ENCODE assay signal across 1 cellular context in genomic region chr14:102256691-102257090, GRCh38.
TF ChIP-seq lines count a peak whose summit lies in the region.

No MANE protein-coding gene starts in this region.

TF ChIP-seq in IMR-90, 13 proteins besides CTCF, POLR2A, EP300 and RAD21 (continued from another document):
- TF ChIP-seq MAZ (IDR thresholded peaks at IDR 0.05; ENCODE audit: borderline replicate concordance, low read depth, low read length) (no peak), CEBPB (IDR thresholded peaks at IDR 0.05; ENCODE audit: low read depth, low read length) (no peak), FOS (IDR thresholded peaks at IDR 0.05; ENCODE audit: low read depth, low read length) (no peak), MXI1 (IDR thresholded peaks at IDR 0.05; ENCODE audit: borderline replicate concordance, low read depth, low read length) (no peak), RFX5 (IDR thresholded peaks at IDR 0.05; ENCODE audit: low read depth, low read length) (no peak), MAFK (IDR thresholded peaks at IDR 0.05; ENCODE audit: low read depth, low read length) (no peak), RCOR1 (IDR thresholded peaks at IDR 0.05; ENCODE audit: insufficient replicate concordance, low read length) (no peak), CHD1 (IDR thresholded peaks at IDR 0.05; ENCODE audit: low read depth, low read length) (no peak), SMC3 (IDR thresholded peaks at IDR 0.05; ENCODE audit: low read depth, low read length) (no peak), BHLHE40 (IDR thresholded peaks at IDR 0.05; ENCODE audit: low read depth, low read length) (no peak)
- TF ChIP-seq, protein P1, sequence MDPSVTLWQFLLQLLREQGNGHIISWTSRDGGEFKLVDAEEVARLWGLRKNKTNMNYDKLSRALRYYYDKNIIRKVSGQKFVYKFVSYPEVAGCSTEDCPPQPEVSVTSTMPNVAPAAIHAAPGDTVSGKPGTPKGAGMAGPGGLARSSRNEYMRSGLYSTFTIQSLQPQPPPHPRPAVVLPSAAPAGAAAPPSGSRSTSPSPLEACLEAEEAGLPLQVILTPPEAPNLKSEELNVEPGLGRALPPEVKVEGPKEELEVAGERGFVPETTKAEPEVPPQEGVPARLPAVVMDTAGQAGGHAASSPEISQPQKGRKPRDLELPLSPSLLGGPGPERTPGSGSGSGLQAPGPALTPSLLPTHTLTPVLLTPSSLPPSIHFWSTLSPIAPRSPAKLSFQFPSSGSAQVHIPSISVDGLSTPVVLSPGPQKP (IDR thresholded peaks at IDR 0.05; ENCODE audit: borderline replicate concordance, low read depth, low read length) = no peak
- TF ChIP-seq, protein P2, sequence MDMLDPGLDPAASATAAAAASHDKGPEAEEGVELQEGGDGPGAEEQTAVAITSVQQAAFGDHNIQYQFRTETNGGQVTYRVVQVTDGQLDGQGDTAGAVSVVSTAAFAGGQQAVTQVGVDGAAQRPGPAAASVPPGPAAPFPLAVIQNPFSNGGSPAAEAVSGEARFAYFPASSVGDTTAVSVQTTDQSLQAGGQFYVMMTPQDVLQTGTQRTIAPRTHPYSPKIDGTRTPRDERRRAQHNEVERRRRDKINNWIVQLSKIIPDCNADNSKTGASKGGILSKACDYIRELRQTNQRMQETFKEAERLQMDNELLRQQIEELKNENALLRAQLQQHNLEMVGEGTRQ (IDR thresholded peaks at IDR 0.05; ENCODE audit: low read depth, low read length) = no peak
